ENCODE assay signal across 19 cellular contexts in genomic region chr1:243260221-243260880, GRCh38. TPM values are rescaled to one million over a fixed set of nuclear protein-coding genes. Genes with fewer than 3 reads are reported as not detected.
DNase-seq lines count a peak whose midpoint lies in the region; ATAC-seq, FAIRE-seq and TF ChIP-seq lines count a peak whose summit lies in the region.
"Had no signal": no experiment of that assay in that cellular context is flagged by ENCODE, and none has a peak within 500 bp of the region (broad histone marks: within the 10 kb centered on the region; RNA-seq: fewer than 3 reads in every experiment).

No MANE protein-coding gene starts in this region.

- TF ChIP-seq CTCF in astrocyte (IDR thresholded peaks at IDR 0.05; ENCODE audit: insufficient read depth, low read depth, low read length) = no peak
- TF ChIP-seq CTCF in foreskin keratinocyte (conservative IDR thresholded peaks at IDR 0.05) = no peak
- TF ChIP-seq CTCF in progenitor cell of endocrine pancreas (IDR thresholded peaks at IDR 0.05; ENCODE audit: unreplicated experiment) = no peak

- peak overlapping the region; percentile 39 for H3K27ac ChIP-seq in ACC112 (ENCODE audit: low read depth, low read length)
- no peak overlapping the region for H3K27ac ChIP-seq in astrocyte (ENCODE audit: low read depth, low read length)
- no peak overlapping the region for H3K27ac ChIP-seq in foreskin keratinocyte
- H3K27ac ChIP-seq: SJSA1 had no signal

- peaks cover 42% of the 10 kb centered on the region for H3K4me1 ChIP-seq in ACC112 (ENCODE audit: control insufficient read depth, insufficient read depth, low read length, unreplicated experiment)
- H3K4me1 ChIP-seq in astrocyte (ENCODE audit: insufficient read depth, low read length) = peaks cover 29% of the 10 kb centered on the region
- H3K4me1 ChIP-seq in foreskin keratinocyte = peaks cover 15% of the 10 kb centered on the region

- no peaks in the 10 kb centered on the region for H3K36me3 ChIP-seq in ACC112 (ENCODE audit: insufficient read depth, low read length)
- no peaks in the 10 kb centered on the region for H3K36me3 ChIP-seq in astrocyte (ENCODE audit: insufficient read depth, low read length)

- ATAC-seq in foreskin keratinocyte = no peak
- ATAC-seq: PC-3 had no signal

- no peaks in the 10 kb centered on the region for H3K9me3 ChIP-seq in astrocyte (ENCODE audit: insufficient read depth, low read depth, low read length)
- H3K9me3 ChIP-seq: Caco-2, SJSA1 had no signal

- FAIRE-seq in H54 (lab: Jason Lieb, UNC) (peak; percentile 6), astrocyte (lab: Jason Lieb, UNC) (no peak)

- DNase-seq in H54 (ENCODE audit: insufficient read length, low spot score) = no peak
- DNase-seq in astrocyte (ENCODE audit: low read depth) = no peak
- DNase-seq in foreskin keratinocyte = peak; percentile 44 to 65
- DNase-seq in progenitor cell of endocrine pancreas (ENCODE audit: low spot score, unreplicated experiment) = no peak
- DNase-seq in GM19240 (ENCODE audit: insufficient read length, low spot score) = no peak
- no peak for DNase-seq in activated T-cell treated with anti-CD3 and anti-CD28 coated beads, Interleukin-2, amount 50 U/mL, for 1 hour
- no peak for DNase-seq in globus pallidus (ENCODE audit: low spot score)
- DNase-seq: Caco-2; CD4-positive, CD25-positive, alpha-beta regulatory T cell; DMS153; H9; Karpas-422; NCI-H1417; NCI-H187 treated with DMSO at 0.1 percent for 48 hours; NCI-H2171; NCI-H446; PC-3 had no signal

- H3K27me3 Mint-ChIP-seq in astrocyte (ENCODE audit: low read depth, unreplicated experiment) = no peaks in the 10 kb centered on the region
- H3K27me3 Mint-ChIP-seq in progenitor cell of endocrine pancreas = no peaks in the 10 kb centered on the region

- no peaks in the 10 kb centered on the region for H4K20me1 ChIP-seq in astrocyte (ENCODE audit: insufficient read depth, low read length)

- H2AFZ ChIP-seq in ACC112 (ENCODE audit: low read length, unreplicated experiment) = no peak overlapping the region
- H2AFZ ChIP-seq in astrocyte (ENCODE audit: low read depth, low read length) = no peak overlapping the region

- no peak for TF ChIP-seq POLR2A in H54 (IDR thresholded peaks at IDR 0.05; ENCODE audit: low read depth, low read length)

- H3K4me3 ChIP-seq in ACC112 (ENCODE audit: low read depth, low read length) = no peak overlapping the region
- H3K4me3 ChIP-seq in astrocyte (ENCODE audit: insufficient read depth, low read depth, low read length) = no peak overlapping the region
- H3K4me3 ChIP-seq: SJSA1 had no signal

- H3K9ac ChIP-seq in astrocyte (ENCODE audit: low read length) = no peak overlapping the region

- H3K9me3 Mint-ChIP-seq in astrocyte (ENCODE audit: unreplicated experiment) (no peaks in the 10 kb centered on the region), progenitor cell of endocrine pancreas (ENCODE audit: low read depth) (no peaks in the 10 kb centered on the region)
- H3K9me3 Mint-ChIP-seq: CD4-positive, CD25-positive, alpha-beta regulatory T cell; H9 had no signal

- H3K27me3 ChIP-seq in ACC112 (ENCODE audit: insufficient read depth, low read length) (no peaks in the 10 kb centered on the region), astrocyte (ENCODE audit: insufficient read depth, low read length) (no peaks in the 10 kb centered on the region), foreskin keratinocyte (no peaks in the 10 kb centered on the region)
- H3K27me3 ChIP-seq: SJSA1 had no signal

- H3K79me2 ChIP-seq in ACC112 (ENCODE audit: control insufficient read depth, insufficient read depth, low read length, unreplicated experiment) (peaks cover 79% of the 10 kb centered on the region), astrocyte (ENCODE audit: insufficient read depth, low read length) (peaks cover 81% of the 10 kb centered on the region)

- H3K36me3 Mint-ChIP-seq in astrocyte (ENCODE audit: low read depth, unreplicated experiment) (peaks cover 8% of the 10 kb centered on the region), progenitor cell of endocrine pancreas (ENCODE audit: insufficient read depth) (no peaks in the 10 kb centered on the region)

- H3K4me2 ChIP-seq in astrocyte (ENCODE audit: low read length) = peak overlapping the region; percentile 27

- H3K4me1 Mint-ChIP-seq in astrocyte (ENCODE audit: low read depth, unreplicated experiment) (peaks cover 5% of the 10 kb centered on the region), progenitor cell of endocrine pancreas (ENCODE audit: low read depth) (peaks cover 12% of the 10 kb centered on the region)

- H3K27ac Mint-ChIP-seq in astrocyte (ENCODE audit: unreplicated experiment) = no peak overlapping the region
- H3K27ac Mint-ChIP-seq in progenitor cell of endocrine pancreas = no peak overlapping the region

- H3K4me3 Mint-ChIP-seq in astrocyte (ENCODE audit: unreplicated experiment) (no peak overlapping the region), progenitor cell of endocrine pancreas (ENCODE audit: low read depth) (no peak overlapping the region)
- H3K4me3 Mint-ChIP-seq: H9 had no signal

RNA-seq across cellular contexts. Expression of gene SDCCAG8, which starts 4.5 kb away (rescaled TPM):
- total RNA-seq in astrocyte (24.5 and 25.4 TPM in 2 replicates), foreskin keratinocyte (38.8 and 46.4 TPM in 2 replicates), progenitor cell of endocrine pancreas (31.6 and 38.9 TPM in 2 replicates)
- 46.1 and 56.6 TPM in 2 replicates for polyA plus RNA-seq in foreskin keratinocyte

RNA-seq across cellular contexts. Expression of gene CEP170, which starts 5.3 kb away (rescaled TPM):
- total RNA-seq in astrocyte (149 and 164 TPM in 2 replicates), foreskin keratinocyte (49.3 and 59.3 TPM in 2 replicates), progenitor cell of endocrine pancreas (80.1 and 83.1 TPM in 2 replicates)
- polyA plus RNA-seq in foreskin keratinocyte = 11.6 and 12.0 TPM in 2 replicates

Comparison
In these comparisons a context has a peak if more than half of its experiments do, and no peak if none do; other contexts are left out.
1. DNase-seq: peak in foreskin keratinocyte (2 of 2); none in H54 (single experiment), astrocyte (single experiment), progenitor cell of endocrine pancreas (single experiment), GM19240 (single experiment), activated T-cell treated with anti-CD3 and anti-CD28 coated beads, Interleukin-2, amount 50 U/mL, for 1 hour (single experiment) and globus pallidus (single experiment).